8 cellular contexts compared by ENCODE assay signal in the genomic region with DNA sequence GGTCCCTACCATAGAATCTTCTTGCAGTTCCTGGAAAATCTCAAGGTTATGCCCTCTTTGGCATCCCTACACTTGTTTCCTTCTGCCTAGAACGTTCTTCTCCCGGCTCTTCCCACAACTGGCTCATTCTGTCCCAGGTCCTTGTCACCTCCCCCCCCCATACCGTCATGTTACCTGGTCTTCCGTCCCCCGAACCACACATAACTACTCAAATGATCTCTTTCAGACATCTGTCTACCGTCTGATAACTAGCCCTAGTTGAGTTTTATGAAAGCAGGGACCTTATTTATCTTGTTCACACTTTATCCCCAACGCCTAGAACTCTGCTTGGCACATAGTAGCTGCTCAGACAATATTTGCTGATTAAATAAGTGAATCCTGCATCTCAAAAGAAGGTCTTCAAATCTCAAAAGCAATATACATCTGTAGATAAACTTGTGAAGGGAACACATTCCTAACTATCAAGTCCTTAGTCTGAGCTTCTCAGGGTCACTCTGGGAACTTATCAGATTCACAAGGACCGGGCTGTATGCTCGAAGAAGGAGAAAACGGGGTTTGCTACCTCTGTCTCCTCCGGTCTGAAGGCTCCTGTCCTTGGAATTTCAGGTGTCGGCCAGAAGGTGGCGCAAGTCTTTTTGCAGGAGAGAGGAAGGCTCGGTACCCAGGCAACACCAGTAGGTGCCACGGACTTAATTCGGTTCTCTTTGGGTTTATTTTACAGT. TPM values are rescaled to one million over a fixed set of nuclear protein-coding genes. Genes with fewer than 3 reads are reported as not detected.
A peak's percentile ranks its signal among the peaks of the same experiment; 100 is the strongest.
DNase-seq lines count a peak whose midpoint lies in the region; ATAC-seq and TF ChIP-seq lines count a peak whose summit lies in the region.

No MANE protein-coding gene starts in this region.

- peak overlapping the region in 1 of 2 donors; percentile 24 for H3K4me3 Mint-ChIP-seq in CD14-positive monocyte
- H3K4me3 Mint-ChIP-seq in stimulated activated naive CD8-positive, alpha-beta T cell treated with anti-CD3 and anti-CD28 coated beads, Interleukin-15, Interleukin-2, amounts not matched to agents 100 ng/mL and 50 ng/mL, for 24 hours: peak overlapping the region; percentile 65

- peak; percentile 74 for ATAC-seq in GM19324 (IDR thresholded peaks at IDR 0.05; ENCODE audit: low FRiP score, unreplicated experiment)
- ATAC-seq in HG03469 (IDR thresholded peaks at IDR 0.05; ENCODE audit: unreplicated experiment): peak; percentile 69

- no peak for TF ChIP-seq EP300 in neural cell (conservative IDR thresholded peaks at IDR 0.05; ENCODE audit: poor library complexity, severe bottlenecking)

- peaks cover 92 to 96% of the 10 kb centered on the region in 2 donors for H3K36me3 Mint-ChIP-seq in CD14-positive monocyte
- H3K36me3 Mint-ChIP-seq in stimulated activated naive CD8-positive, alpha-beta T cell treated with anti-CD3 and anti-CD28 coated beads, Interleukin-15, Interleukin-2, amounts not matched to agents 100 ng/mL and 50 ng/mL, for 24 hours (ENCODE audit: low read depth): peaks cover 93% of the 10 kb centered on the region

- no peaks in the 10 kb centered on the region for H3K36me3 ChIP-seq in neural cell (ENCODE audit: insufficient read depth, low read length)

- no peak overlapping the region for H3K4me2 ChIP-seq in neural cell (ENCODE audit: low read length)

- peak overlapping the region; percentile 76 to 100 (median 98) for H3K27ac Mint-ChIP-seq in CD14-positive monocyte
- H3K27ac Mint-ChIP-seq in stimulated activated naive CD8-positive, alpha-beta T cell treated with anti-CD3 and anti-CD28 coated beads, Interleukin-15, Interleukin-2, amounts not matched to agents 100 ng/mL and 50 ng/mL, for 24 hours: peak overlapping the region; percentile 88

- peaks cover 49% of the 10 kb centered on the region for H3K4me1 Mint-ChIP-seq in CD14-positive monocyte
- peaks cover 97% of the 10 kb centered on the region for H3K4me1 Mint-ChIP-seq in stimulated activated naive CD8-positive, alpha-beta T cell treated with anti-CD3 and anti-CD28 coated beads, Interleukin-15, Interleukin-2, amounts not matched to agents 100 ng/mL and 50 ng/mL, for 24 hours (ENCODE audit: low read depth)

- peaks cover 0 to 1% (median 0%) of the 10 kb centered on the region in 3 donors for H3K27me3 Mint-ChIP-seq in CD14-positive monocyte (ENCODE audit: low read depth in 3 of 3)
- H3K27me3 Mint-ChIP-seq in stimulated activated naive CD8-positive, alpha-beta T cell treated with anti-CD3 and anti-CD28 coated beads, Interleukin-15, Interleukin-2, amounts not matched to agents 100 ng/mL and 50 ng/mL, for 24 hours: no peaks in the 10 kb centered on the region

- TF ChIP-seq RAD21 in neural cell (conservative IDR thresholded peaks at IDR 0.05): peak; percentile 48

- H3K27me3 ChIP-seq in neural cell (ENCODE audit: insufficient read depth, low read depth, low read length): no peaks in the 10 kb centered on the region

- no peak overlapping the region for H2AFZ ChIP-seq in neural cell (ENCODE audit: low read depth, low read length)

- H3F3A ChIP-seq in neural cell (ENCODE audit: insufficient read depth, low read length, poor library complexity, severe bottlenecking): no peaks in the 10 kb centered on the region

- no peak overlapping the region for H3K9ac ChIP-seq in neural cell (ENCODE audit: low read length)

- no peak for TF ChIP-seq POLR2A in erythroblast (IDR thresholded peaks at IDR 0.05; ENCODE audit: low read length)

- H3K9me2 ChIP-seq in neural cell (ENCODE audit: insufficient read depth, low read length): no peaks in the 10 kb centered on the region

- TF ChIP-seq CTCF in CD14-positive monocyte (IDR thresholded peaks at IDR 0.05) (peak; percentile 83), neural cell (IDR thresholded peaks at IDR 0.05; ENCODE audit: poor library complexity, severe bottlenecking) (peak; percentile 68)

- no peaks in the 10 kb centered on the region for H3K9me3 ChIP-seq in neural cell (ENCODE audit: low read length)

- no peaks in the 10 kb centered on the region for H4K20me1 ChIP-seq in neural cell (ENCODE audit: insufficient read depth)

- H3K27ac ChIP-seq in neural cell (ENCODE audit: low read length): no peak overlapping the region

- H3K79me2 ChIP-seq in neural cell (replicated peaks; ENCODE audit: insufficient read depth, low read length): no peaks in the 10 kb centered on the region

- peaks cover 0 to 2% (median 0%) of the 10 kb centered on the region in 7 donors for H3K9me3 Mint-ChIP-seq in CD14-positive monocyte
- H3K9me3 Mint-ChIP-seq in stimulated activated naive CD8-positive, alpha-beta T cell treated with anti-CD3 and anti-CD28 coated beads, Interleukin-15, Interleukin-2, amounts not matched to agents 100 ng/mL and 50 ng/mL, for 24 hours: no peaks in the 10 kb centered on the region

- no peak overlapping the region for H3K4me3 ChIP-seq in neural cell (ENCODE audit: low read length)

- DNase-seq in CD14-positive monocyte (ENCODE audit: low spot score) (peak; percentile 78), NOMO-1 treated with dmso at 0.1 percent for 144 hours (lab: John Stamatoyannopoulos, UW; ENCODE audit: unreplicated experiment) (peak; percentile 75), activated T-cell treated with anti-CD3 and anti-CD28 coated beads for 1 hour (ENCODE audit: low read depth) (peak; percentile 72), erythroblast (lab: John Stamatoyannopoulos, UW) (peak; percentile 85 to 91)

- intact Hi-C loops in CD14-positive monocyte (cut with micrococcal nuclease): loop anchor here (5.0 kb wide), 5 partner anchors 35 to 155 kb away; no protein-coding TSS in a partner anchor

TF ChIP-seq in neural cell, 6 proteins besides CTCF, POLR2A, EP300 and RAD21:
- peak; percentile 62 for TF ChIP-seq SMC3 (conservative IDR thresholded peaks at IDR 0.05; ENCODE audit: poor library complexity)
- no peak for TF ChIP-seq EZH2 (IDR thresholded peaks at IDR 0.05; ENCODE audit: borderline replicate concordance, insufficient read depth, low read length, poor library complexity, severe bottlenecking)

RNA-seq across cellular contexts. Expression of gene LCP2, which starts 30.0 kb away (rescaled TPM):
- polyA plus RNA-seq in CD14-positive monocyte: 10 to 100 TPM; 52.0 to 89.5 TPM
- polyA plus RNA-seq in neural cell: not detected in 2 replicates
- not detected in 2 replicates for polyA minus RNA-seq in neural cell

RNA-seq across cellular contexts. Expression of gene C5orf58, which starts 34.8 kb away (rescaled TPM):
- polyA plus RNA-seq in CD14-positive monocyte (under 1 TPM in 1 of 2 donors, not detected in 1; 0.46 TPM), neural cell (not detected in 2 replicates)
- polyA minus RNA-seq in neural cell: not detected in 2 replicates

Comparison
In these comparisons a context has a peak if more than half of its experiments do, and no peak if none do; other contexts are left out.
1. RNA of gene LCP2, which starts 30.0 kb away (polyA plus RNA-seq): 52.0 to 89.5 TPM in CD14-positive monocyte; not detected in neural cell; every median in the first group is over 10 times any median in the second.
2. Peak in every context shown above with its lines, with median percentiles within 50 percentile points of each other: DNase-seq.